In genomic region chr5:151553695-151554094, GRCh38 we compare ENCODE assay signal across 7 cellular contexts. TPM values are rescaled to one million over a fixed set of nuclear protein-coding genes. Genes with fewer than 3 reads are reported as not detected.
"Had no signal": no experiment of that assay in that cellular context is flagged by ENCODE, and none has a peak within 500 bp of the region (broad histone marks: within the 10 kb centered on the region; RNA-seq: fewer than 3 reads in every experiment).

No MANE protein-coding gene starts in this region.

- DNase-seq: IMR-90, KBM-7 had no signal

- ATAC-seq: HepG2, K562 had no signal

- H3K27ac ChIP-seq: HL-60 had no signal

- H3K4me3 ChIP-seq: K562 had no signal

RNA-seq across cellular contexts. Expression of gene FAT2, which starts 37.4 kb away (rescaled TPM):
- total RNA-seq: HepG2, HT-29, K562 had no signal
- polyA plus RNA-seq: HepG2, IgD-negative memory B cell, K562 had no signal
